Comparison of ENCODE assay signal across 1 cellular context in the genomic region with DNA sequence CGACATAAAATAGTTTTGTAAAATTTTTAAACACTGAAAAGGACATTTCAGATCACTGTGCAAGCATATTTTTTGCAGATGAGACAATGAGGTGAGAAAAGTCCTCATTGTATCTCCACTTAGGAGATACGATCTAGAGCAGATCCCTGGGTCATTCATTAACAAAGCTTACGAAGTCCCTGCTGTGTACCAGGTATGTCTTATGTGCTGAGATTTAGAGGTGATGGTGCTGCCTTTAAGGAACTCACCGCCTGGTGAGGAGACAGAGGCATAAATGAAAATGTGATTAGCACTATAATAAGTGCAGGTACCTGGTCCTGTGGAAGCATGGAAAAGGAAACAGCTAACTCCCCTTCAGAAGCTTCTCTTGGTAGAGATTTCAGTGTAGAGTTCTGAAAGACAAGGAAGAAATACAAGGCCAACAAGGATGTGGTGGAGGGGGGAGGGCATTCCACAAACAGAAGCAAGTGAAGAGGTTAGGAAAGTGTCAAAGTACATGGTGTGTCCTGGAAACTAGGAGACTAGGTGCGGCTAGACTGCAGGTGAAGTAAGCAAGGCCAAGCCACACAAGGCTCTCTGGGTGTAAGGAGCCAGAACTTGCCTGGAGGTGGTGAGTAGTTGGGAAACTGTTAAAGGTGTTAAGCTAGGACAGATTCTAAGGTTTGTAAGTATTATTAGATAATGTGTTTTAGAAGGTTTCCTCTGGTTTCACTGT.
TF ChIP-seq lines count a peak whose summit lies in the region.

No MANE protein-coding gene starts in this region.

TF ChIP-seq in HCT116, 20 proteins besides CTCF, POLR2A, EP300 and RAD21:
- TF ChIP-seq EGR1 (IDR thresholded peaks at IDR 0.05; ENCODE audit: low read depth) (no peak), MAX (IDR thresholded peaks at IDR 0.05) (no peak), ZNF274 (IDR thresholded peaks at IDR 0.05; ENCODE audit: low read depth, low read length) (no peak), ELF1 (IDR thresholded peaks at IDR 0.05; ENCODE audit: borderline replicate concordance, low read depth) (no peak), FOSL1 (IDR thresholded peaks at IDR 0.05; ENCODE audit: low read depth) (no peak), EZH2 (IDR thresholded peaks at IDR 0.05) (no peak), SRF (IDR thresholded peaks at IDR 0.05; ENCODE audit: low read depth) (no peak), YY1 (IDR thresholded peaks at IDR 0.05; ENCODE audit: extremely low read depth, insufficient replicate concordance, low read depth, low read length) (no peak), ZBTB33 (IDR thresholded peaks at IDR 0.05; ENCODE audit: extremely low read depth, insufficient replicate concordance, low read length) (no peak), ZFX (IDR thresholded peaks at IDR 0.05) (no peak), SIN3A (IDR thresholded peaks at IDR 0.05; ENCODE audit: low read depth) (no peak), TCF7L2 (IDR thresholded peaks at IDR 0.05; ENCODE audit: borderline replicate concordance, extremely low read depth, insufficient read depth, insufficient read length) (no peak), POLR2AphosphoS5 (IDR thresholded peaks at IDR 0.05; ENCODE audit: low read depth, low read length) (no peak), EZH2phosphoT487 (IDR thresholded peaks at IDR 0.05; ENCODE audit: borderline replicate concordance) (no peak), SP1 (IDR thresholded peaks at IDR 0.05; ENCODE audit: low read depth) (no peak), CEBPB (IDR thresholded peaks at IDR 0.05; ENCODE audit: low read depth) (no peak), JUND (IDR thresholded peaks at IDR 0.05) (no peak), CBX3 (IDR thresholded peaks at IDR 0.05; ENCODE audit: low read depth) (no peak)
- TF ChIP-seq, protein P1, sequence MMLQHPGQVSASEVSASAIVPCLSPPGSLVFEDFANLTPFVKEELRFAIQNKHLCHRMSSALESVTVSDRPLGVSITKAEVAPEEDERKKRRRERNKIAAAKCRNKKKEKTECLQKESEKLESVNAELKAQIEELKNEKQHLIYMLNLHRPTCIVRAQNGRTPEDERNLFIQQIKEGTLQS (IDR thresholded peaks at IDR 0.05): no peak
- TF ChIP-seq, protein P2, sequence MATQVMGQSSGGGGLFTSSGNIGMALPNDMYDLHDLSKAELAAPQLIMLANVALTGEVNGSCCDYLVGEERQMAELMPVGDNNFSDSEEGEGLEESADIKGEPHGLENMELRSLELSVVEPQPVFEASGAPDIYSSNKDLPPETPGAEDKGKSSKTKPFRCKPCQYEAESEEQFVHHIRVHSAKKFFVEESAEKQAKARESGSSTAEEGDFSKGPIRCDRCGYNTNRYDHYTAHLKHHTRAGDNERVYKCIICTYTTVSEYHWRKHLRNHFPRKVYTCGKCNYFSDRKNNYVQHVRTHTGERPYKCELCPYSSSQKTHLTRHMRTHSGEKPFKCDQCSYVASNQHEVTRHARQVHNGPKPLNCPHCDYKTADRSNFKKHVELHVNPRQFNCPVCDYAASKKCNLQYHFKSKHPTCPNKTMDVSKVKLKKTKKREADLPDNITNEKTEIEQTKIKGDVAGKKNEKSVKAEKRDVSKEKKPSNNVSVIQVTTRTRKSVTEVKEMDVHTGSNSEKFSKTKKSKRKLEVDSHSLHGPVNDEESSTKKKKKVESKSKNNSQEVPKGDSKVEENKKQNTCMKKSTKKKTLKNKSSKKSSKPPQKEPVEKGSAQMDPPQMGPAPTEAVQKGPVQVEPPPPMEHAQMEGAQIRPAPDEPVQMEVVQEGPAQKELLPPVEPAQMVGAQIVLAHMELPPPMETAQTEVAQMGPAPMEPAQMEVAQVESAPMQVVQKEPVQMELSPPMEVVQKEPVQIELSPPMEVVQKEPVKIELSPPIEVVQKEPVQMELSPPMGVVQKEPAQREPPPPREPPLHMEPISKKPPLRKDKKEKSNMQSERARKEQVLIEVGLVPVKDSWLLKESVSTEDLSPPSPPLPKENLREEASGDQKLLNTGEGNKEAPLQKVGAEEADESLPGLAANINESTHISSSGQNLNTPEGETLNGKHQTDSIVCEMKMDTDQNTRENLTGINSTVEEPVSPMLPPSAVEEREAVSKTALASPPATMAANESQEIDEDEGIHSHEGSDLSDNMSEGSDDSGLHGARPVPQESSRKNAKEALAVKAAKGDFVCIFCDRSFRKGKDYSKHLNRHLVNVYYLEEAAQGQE (IDR thresholded peaks at IDR 0.05; ENCODE audit: low read depth): no peak
